Comparison of ENCODE assay signal across 23 cellular contexts in genomic region chr1:4044967-4045366, GRCh38.
"Had no signal": no experiment of that assay in that cellular context is flagged by ENCODE, and none has a peak within 500 bp of the region (broad histone marks: within the 10 kb centered on the region; RNA-seq: fewer than 3 reads in every experiment).

No MANE protein-coding gene starts in this region.

- H3K4me3 ChIP-seq: colonic mucosa, dorsolateral prefrontal cortex, gastrocnemius medialis, ovary, tibial nerve, uterus had no signal

- H3K27me3 Mint-ChIP-seq: stimulated activated naive CD8-positive, alpha-beta T cell treated with anti-CD3 and anti-CD28 coated beads, Interleukin-15, amount 100 ng/mL, for 72 hours had no signal

- H3K36me3 ChIP-seq: colonic mucosa, gastrocnemius medialis, neutrophil, ovary, tibial nerve, uterus had no signal

- H3K9me3 Mint-ChIP-seq: activated CD4-positive, alpha-beta memory T cell treated with anti-CD3 and anti-CD28 coated beads for 36 hours; activated naive CD8-positive, alpha-beta T cell treated with anti-CD3 and anti-CD28 coated beads for 36 hours; effector memory CD8-positive, alpha-beta T cell; nephron had no signal

- H3K27ac ChIP-seq: colonic mucosa, dorsolateral prefrontal cortex, gastrocnemius medialis, neutrophil, ovary, tibial nerve, uterus had no signal

- H3K27me3 ChIP-seq: colonic mucosa, neutrophil, ovary, tibial nerve, uterus had no signal

- H3K9me3 ChIP-seq: colonic mucosa, gastrocnemius medialis, neutrophil, ovary, uterus had no signal

- ATAC-seq: effector memory CD8-positive, alpha-beta T cell; esophagus mucosa; gastrocnemius medialis; left ventricle myocardium superior; right cardiac atrium; stimulated activated naive CD8-positive, alpha-beta T cell treated with anti-CD3 and anti-CD28 coated beads, Interleukin-15, amount 100 ng/mL, for 72 hours had no signal

- H3K27ac Mint-ChIP-seq: activated CD4-positive, alpha-beta memory T cell treated with anti-CD3 and anti-CD28 coated beads for 36 hours; activated naive CD8-positive, alpha-beta T cell treated with anti-CD3 and anti-CD28 coated beads for 36 hours; effector memory CD8-positive, alpha-beta T cell; nephron; stimulated activated naive CD8-positive, alpha-beta T cell treated with anti-CD3 and anti-CD28 coated beads, Interleukin-15, amount 100 ng/mL, for 72 hours had no signal

- H3K36me3 Mint-ChIP-seq: activated CD4-positive, alpha-beta memory T cell treated with anti-CD3 and anti-CD28 coated beads for 36 hours; activated naive CD8-positive, alpha-beta T cell treated with anti-CD3 and anti-CD28 coated beads for 36 hours had no signal

- DNase-seq: activated CD4-positive, alpha-beta memory T cell treated with anti-CD3 and anti-CD28 coated beads for 36 hours; activated CD4-positive, alpha-beta T cell treated with anti-CD3 and anti-CD28 coated beads for 48 hours; activated CD4-positive, CD25-positive, alpha-beta regulatory T cell; activated naive CD4-positive, alpha-beta T cell treated with Interleukin-2 at 50 U/mL for 16 hours; activated naive CD8-positive, alpha-beta T cell treated with anti-CD3 and anti-CD28 coated beads for 36 hours; activated T-cell treated with anti-CD3 and anti-CD28 coated beads, Interleukin-2, amount 50 U/mL, for 48 hours; amniotic stem cell; colonic mucosa; dorsolateral prefrontal cortex; effector memory CD8-positive, alpha-beta T cell; gastrocnemius medialis; hypothalamus; left ventricle myocardium superior; mammary epithelial cell; ovary; right cardiac atrium; stimulated activated CD4-positive, alpha-beta T cell treated with anti-CD3 and anti-CD28 coated beads, Interleukin-4, amount 100 ng/mL, for 4 hours; stimulated activated naive CD8-positive, alpha-beta T cell treated with anti-CD3 and anti-CD28 coated beads, Interleukin-15, amount 100 ng/mL, for 72 hours; uterus had no signal

- H3K4me3 Mint-ChIP-seq: activated CD4-positive, alpha-beta memory T cell treated with anti-CD3 and anti-CD28 coated beads for 36 hours; activated naive CD8-positive, alpha-beta T cell treated with anti-CD3 and anti-CD28 coated beads for 36 hours; effector memory CD8-positive, alpha-beta T cell; nephron; stimulated activated naive CD8-positive, alpha-beta T cell treated with anti-CD3 and anti-CD28 coated beads, Interleukin-15, amount 100 ng/mL, for 72 hours had no signal

- H3K4me1 ChIP-seq: colonic mucosa, gastrocnemius medialis, tibial nerve, uterus had no signal
